In genomic region chr15:74463634-74464033, GRCh38 we compare ENCODE assay signal across 1 cellular context.
TF ChIP-seq lines count a peak whose summit lies in the region.

No MANE protein-coding gene starts in this region.

TF ChIP-seq in GM23338, 12 proteins besides CTCF, POLR2A, EP300 and RAD21:
- TF ChIP-seq ZNF462 (CRISPR knock-in tag; IDR thresholded peaks at IDR 0.05) = no peak
- no peak for TF ChIP-seq NANOG (IDR thresholded peaks at IDR 0.05; ENCODE audit: borderline replicate concordance)
- no peak for TF ChIP-seq STAT1 (IDR thresholded peaks at IDR 0.05; ENCODE audit: unreplicated experiment)
- no peak for TF ChIP-seq ZNF114 (CRISPR knock-in tag; IDR thresholded peaks at IDR 0.05)
- no peak for TF ChIP-seq POLR2AphosphoS5 (IDR thresholded peaks at IDR 0.05; ENCODE audit: low read depth)
- TF ChIP-seq EZH2 (IDR thresholded peaks at IDR 0.05; ENCODE audit: low read depth, unreplicated experiment) = no peak
- no peak for TF ChIP-seq ZNF331 (CRISPR knock-in tag; IDR thresholded peaks at IDR 0.05; ENCODE audit: low read depth)
- no peak for TF ChIP-seq EZH2phosphoT487 (IDR thresholded peaks at IDR 0.05; ENCODE audit: unreplicated experiment)
- no peak for TF ChIP-seq JUNB (IDR thresholded peaks at IDR 0.05; ENCODE audit: unreplicated experiment)
- no peak for TF ChIP-seq REST (IDR thresholded peaks at IDR 0.05; ENCODE audit: unreplicated experiment)
- no peak for TF ChIP-seq ETS1 (IDR thresholded peaks at IDR 0.05)
- no peak for TF ChIP-seq CREB1 (CRISPR knock-in tag; IDR thresholded peaks at IDR 0.05; ENCODE audit: low read depth)
